15 cellular contexts compared by ENCODE assay signal in genomic region chr20:44614525-44614924, GRCh38. TPM values are rescaled to one million over a fixed set of nuclear protein-coding genes. Genes with fewer than 3 reads are reported as not detected.
A peak's percentile ranks its signal among the peaks of the same experiment; 100 is the strongest.
DNase-seq lines count a peak whose midpoint lies in the region; ATAC-seq and TF ChIP-seq lines count a peak whose summit lies in the region.
"Had no signal": no experiment of that assay in that cellular context is flagged by ENCODE, and none has a peak within 500 bp of the region (broad histone marks: within the 10 kb centered on the region; RNA-seq: fewer than 3 reads in every experiment).

No MANE protein-coding gene starts in this region.

- no peaks in the 10 kb centered on the region for H3K27me3 ChIP-seq in BLaER1 treated with 17β-estradiol and CSF1 and Interleukin-3, amounts not matched to agents 10 nM and 100 nM
- H3K27me3 ChIP-seq in left ventricle myocardium inferior (ENCODE audit: low read depth) (no peaks in the 10 kb centered on the region), rectal smooth muscle tissue (ENCODE audit: control insufficient read depth, insufficient read depth, low read length) (no peaks in the 10 kb centered on the region)
- H3K27me3 ChIP-seq: brain microvascular endothelial cell had no signal

- H3K4me2 ChIP-seq in BLaER1 treated with 17β-estradiol and CSF1 and Interleukin-3, amounts not matched to agents 10 nM and 100 nM: peak overlapping the region; percentile 63 to 93 (median 75); a peak in 21 of 22 replicates
- H3K4me2 ChIP-seq: GM23338 had no signal

- H3K27ac ChIP-seq in BLaER1 treated with 17β-estradiol and CSF1 and Interleukin-3, amounts not matched to agents 10 nM and 100 nM: peak overlapping the region in 9 of 11 experiments; percentile 8 to 96 (median 88); a peak in 17 of 22 replicates
- H3K27ac ChIP-seq in left ventricle myocardium inferior (replicated peaks) (peak overlapping the region; percentile 91), rectal smooth muscle tissue (ENCODE audit: low read depth, low read length) (peak overlapping the region; percentile 76)
- H3K27ac ChIP-seq: brain microvascular endothelial cell had no signal

- no peak for ATAC-seq in activated CD8-positive, alpha-beta T cell treated with anti-CD3 and anti-CD28 coated beads, Interleukin-2, amount 10 ng/mL, durations not matched to agents 7 days and 5 days
- no peak for ATAC-seq in GM21515 (IDR thresholded peaks at IDR 0.05; ENCODE audit: unreplicated experiment)
- no peak for ATAC-seq in GM18909 (IDR thresholded peaks at IDR 0.05; ENCODE audit: poor library complexity, unreplicated experiment)
- ATAC-seq: K562 had no signal

- TF ChIP-seq CTCF in left ventricle myocardium inferior (IDR thresholded peaks at IDR 0.05; ENCODE audit: borderline replicate concordance): no peak

- no peaks in the 10 kb centered on the region; a peak in 1 of 22 replicates for H3K9me3 ChIP-seq in BLaER1 treated with 17β-estradiol and CSF1 and Interleukin-3, amounts not matched to agents 10 nM and 100 nM (replicated peaks in 1 of 11)
- no peaks in the 10 kb centered on the region for H3K9me3 ChIP-seq in left ventricle myocardium inferior (replicated peaks)

- H3K36me3 ChIP-seq in BLaER1 treated with 17β-estradiol and CSF1 and Interleukin-3, amounts not matched to agents 10 nM and 100 nM: peaks cover 44 to 73% (median 58%) of the 10 kb centered on the region in 11 experiments
- H3K36me3 ChIP-seq in left ventricle myocardium inferior (peaks cover 60% of the 10 kb centered on the region), rectal smooth muscle tissue (ENCODE audit: control insufficient read depth, insufficient read depth, low read length) (peaks cover 28% of the 10 kb centered on the region)

- H3K4me1 ChIP-seq in BLaER1 treated with 17β-estradiol and CSF1 and Interleukin-3, amounts not matched to agents 10 nM and 100 nM: peaks cover 55 to 100% (median 95%) of the 10 kb centered on the region in 10 experiments
- H3K4me1 ChIP-seq in left ventricle myocardium inferior (peaks cover 98% of the 10 kb centered on the region), rectal smooth muscle tissue (ENCODE audit: control insufficient read depth, insufficient read depth, low read length) (peaks cover 26% of the 10 kb centered on the region)

- H3K4me3 Mint-ChIP-seq in activated CD8-positive, alpha-beta T cell treated with anti-CD3 and anti-CD28 coated beads, Interleukin-2, amount 10 ng/mL, durations not matched to agents 7 days and 5 days: no peak overlapping the region
- H3K4me3 Mint-ChIP-seq: GM23338 had no signal

- no peaks in the 10 kb centered on the region for H3K9me3 Mint-ChIP-seq in activated CD8-positive, alpha-beta T cell treated with anti-CD3 and anti-CD28 coated beads, Interleukin-2, amount 10 ng/mL, durations not matched to agents 7 days and 5 days (ENCODE audit: insufficient read depth)
- H3K9me3 Mint-ChIP-seq: GM23338 had no signal

- intact Hi-C loops in left ventricle myocardium inferior (cut with micrococcal nuclease): no loop called here

- CTCF ChIA-PET in activated CD8-positive, alpha-beta T cell treated with anti-CD3 and anti-CD28 coated beads, Interleukin-2, amount 10 ng/mL, durations not matched to agents 7 days and 5 days (lab: Charles Lee): interaction anchor here (0.8 to 1.2 kb wide), 3 partner anchors 69 to 396 kb away, joined by 3 to 7 read pairs (median 3); no protein-coding TSS in a partner anchor

- peaks cover 30% of the 10 kb centered on the region for H3K36me3 Mint-ChIP-seq in activated CD8-positive, alpha-beta T cell treated with anti-CD3 and anti-CD28 coated beads, Interleukin-2, amount 10 ng/mL, durations not matched to agents 7 days and 5 days (ENCODE audit: low read depth)

- H3K4me1 Mint-ChIP-seq in activated CD8-positive, alpha-beta T cell treated with anti-CD3 and anti-CD28 coated beads, Interleukin-2, amount 10 ng/mL, durations not matched to agents 7 days and 5 days (ENCODE audit: low read depth): peaks cover 56% of the 10 kb centered on the region

- H3K27ac Mint-ChIP-seq in activated CD8-positive, alpha-beta T cell treated with anti-CD3 and anti-CD28 coated beads, Interleukin-2, amount 10 ng/mL, durations not matched to agents 7 days and 5 days: peak overlapping the region; percentile 63
- H3K27ac Mint-ChIP-seq: GM23338 had no signal

- no peak for DNase-seq in activated CD8-positive, alpha-beta T cell treated with anti-CD3 and anti-CD28 coated beads, Interleukin-2, amount 10 ng/mL, durations not matched to agents 7 days and 5 days
- DNase-seq in left ventricle myocardium inferior: peak; percentile 69
- no peak for DNase-seq in SIG-M5 treated with dmso at 0.1 percent for 504 hours (lab: John Stamatoyannopoulos, UW; ENCODE audit: unreplicated experiment)
- no peak for DNase-seq in NCI-H2171 treated with DMSO at 0.1 percent for 48 hours (lab: John Stamatoyannopoulos, UW)
- DNase-seq: brain microvascular endothelial cell; occipital lobe; stimulated activated CD4-positive, alpha-beta T cell treated with anti-CD3 and anti-CD28 coated beads, Interleukin-2, amount 100 ng/mL, for 24 hours; T-helper 9 cell; trophoblast cell had no signal

- H3K27me3 Mint-ChIP-seq in activated CD8-positive, alpha-beta T cell treated with anti-CD3 and anti-CD28 coated beads, Interleukin-2, amount 10 ng/mL, durations not matched to agents 7 days and 5 days (ENCODE audit: low read depth): no peaks in the 10 kb centered on the region

- peaks cover 0 to 51% (median 14%) of the 10 kb centered on the region in 11 experiments; a peak in 11 of 22 replicates for H4K20me1 ChIP-seq in BLaER1 treated with 17β-estradiol and CSF1 and Interleukin-3, amounts not matched to agents 10 nM and 100 nM

- H3K9ac ChIP-seq in BLaER1 treated with 17β-estradiol and CSF1 and Interleukin-3, amounts not matched to agents 10 nM and 100 nM: peak overlapping the region; percentile 12 to 79 (median 55); a peak in 18 of 22 replicates
- H3K9ac ChIP-seq in rectal smooth muscle tissue (ENCODE audit: low read length): no peak overlapping the region

- POLR2A ChIA-PET in activated CD8-positive, alpha-beta T cell treated with anti-CD3 and anti-CD28 coated beads, Interleukin-2, amount 10 ng/mL, durations not matched to agents 7 days and 5 days (lab: Charles Lee): no interaction called here

- no peak overlapping the region for H3K4me3 ChIP-seq in BLaER1 treated with 17β-estradiol and CSF1 and Interleukin-3, amounts not matched to agents 10 nM and 100 nM
- H3K4me3 ChIP-seq in left ventricle myocardium inferior (no peak overlapping the region), rectal smooth muscle tissue (ENCODE audit: low read length) (no peak overlapping the region)
- H3K4me3 ChIP-seq: GM23338, K562 had no signal

RNA-seq across cellular contexts. Expression of gene PKIG, which starts 32.1 kb away (rescaled TPM):
- total RNA-seq in activated CD8-positive, alpha-beta T cell treated with anti-CD3 and anti-CD28 coated beads, Interleukin-2, amount 10 ng/mL, durations not matched to agents 7 days and 5 days: 1 to 10 TPM; 2.1 to 2.2 TPM
- 172 TPM for total RNA-seq in left ventricle myocardium inferior

RNA-seq across cellular contexts. Expression of gene ADA, which starts 37.0 kb away (rescaled TPM):
- 100 to 1,000 TPM; 110 to 112 TPM for total RNA-seq in activated CD8-positive, alpha-beta T cell treated with anti-CD3 and anti-CD28 coated beads, Interleukin-2, amount 10 ng/mL, durations not matched to agents 7 days and 5 days
- 6.7 TPM for total RNA-seq in left ventricle myocardium inferior

Comparison
In these comparisons a context has a peak if more than half of its experiments do, and no peak if none do; other contexts are left out.
1. RNA of gene PKIG, which starts 32.1 kb away (total RNA-seq): 172 TPM in left ventricle myocardium inferior (single experiment); 2.1 to 2.2 TPM in activated CD8-positive, alpha-beta T cell treated with anti-CD3 and anti-CD28 coated beads, Interleukin-2, amount 10 ng/mL, durations not matched to agents 7 days and 5 days; every median in the first group is over 10 times any median in the second.
2. RNA of gene ADA, which starts 37.0 kb away (total RNA-seq): 110 to 112 TPM in activated CD8-positive, alpha-beta T cell treated with anti-CD3 and anti-CD28 coated beads, Interleukin-2, amount 10 ng/mL, durations not matched to agents 7 days and 5 days; 6.7 TPM in left ventricle myocardium inferior (single experiment); every median in the first group is over 10 times any median in the second.
3. Peak in every context shown above with its lines, with median percentiles within 50 percentile points of each other: H3K27ac ChIP-seq.